In the genomic region with DNA sequence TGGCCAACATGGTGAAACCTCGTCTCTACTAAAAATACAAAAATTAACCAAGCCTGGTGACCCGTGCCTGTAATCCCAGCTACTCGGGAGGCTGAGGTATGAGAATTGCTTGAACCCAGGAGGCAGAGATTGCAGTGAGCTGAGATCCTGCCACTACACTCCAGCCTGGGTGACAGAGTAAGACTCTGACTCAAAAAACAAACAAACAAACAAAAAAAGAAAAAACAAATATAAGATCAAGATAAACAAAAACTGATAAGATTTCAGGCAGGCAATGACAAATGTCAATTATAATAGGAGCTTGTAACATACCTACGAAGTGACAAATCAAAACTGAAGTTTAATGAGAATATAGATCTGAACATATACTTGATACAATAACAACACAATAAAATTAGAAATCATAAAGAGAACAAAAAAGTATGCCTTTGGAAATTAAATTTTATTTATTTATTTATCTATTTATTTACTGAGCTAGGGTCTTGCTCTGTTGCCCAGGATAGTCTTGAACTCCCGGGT, we compare ENCODE assay signal across 33 cellular contexts.
"Had no signal": no experiment of that assay in that cellular context is flagged by ENCODE, and none has a peak within 500 bp of the region (broad histone marks: within the 10 kb centered on the region; RNA-seq: fewer than 3 reads in every experiment).

No MANE protein-coding gene starts in this region.

- H3K27ac Mint-ChIP-seq: activated CD8-positive, alpha-beta T cell treated with anti-CD3 and anti-CD28 coated beads, Interleukin-2, amount 10 ng/mL, durations not matched to agents 7 days and 5 days; activated naive CD8-positive, alpha-beta T cell treated with anti-CD3 and anti-CD28 coated beads for 36 hours; activated T-helper 17 cell treated with anti-CD3 and anti-CD28 coated beads, Interleukin-2, amount 50 U/mL, for 72 hours had no signal

- H3K4me3 ChIP-seq: cardiac muscle cell had no signal

- ATAC-seq: activated CD8-positive, alpha-beta T cell treated with anti-CD3 and anti-CD28 coated beads, Interleukin-2, amount 10 ng/mL, durations not matched to agents 7 days and 5 days; activated T-helper 17 cell treated with anti-CD3 and anti-CD28 coated beads, Interleukin-2, amount 50 U/mL, for 72 hours; PC-3 had no signal

- H3K27me3 ChIP-seq: cardiac muscle cell had no signal

- H3K4me3 Mint-ChIP-seq: activated CD8-positive, alpha-beta T cell treated with anti-CD3 and anti-CD28 coated beads, Interleukin-2, amount 10 ng/mL, durations not matched to agents 7 days and 5 days; activated naive CD8-positive, alpha-beta T cell treated with anti-CD3 and anti-CD28 coated beads for 36 hours; activated T-helper 17 cell treated with anti-CD3 and anti-CD28 coated beads, Interleukin-2, amount 50 U/mL, for 72 hours had no signal

- H3K36me3 ChIP-seq: cardiac muscle cell had no signal

- H3K27ac ChIP-seq: cardiac muscle cell, WERI-Rb-1 had no signal

- H3K27me3 Mint-ChIP-seq: activated naive CD8-positive, alpha-beta T cell treated with anti-CD3 and anti-CD28 coated beads for 36 hours; activated T-helper 17 cell treated with anti-CD3 and anti-CD28 coated beads, Interleukin-2, amount 50 U/mL, for 72 hours had no signal

- DNase-seq: activated CD4-positive, alpha-beta T cell treated with anti-CD3 and anti-CD28 coated beads for 1 hour; activated CD4-positive, alpha-beta T cell treated with anti-CD3 and anti-CD28 coated beads for 48 hours; activated CD4-positive, alpha-beta T cell treated with anti-CD3 and anti-CD28 coated beads, Interleukin-2, amount 50 U/mL, for 4 hours; activated CD4-positive, CD25-positive, alpha-beta regulatory T cell; activated CD8-positive, alpha-beta T cell treated with anti-CD3 and anti-CD28 coated beads, Interleukin-2, amount 10 ng/mL, durations not matched to agents 7 days and 5 days; activated effector memory CD4-positive, alpha-beta T cell treated with anti-CD3 and anti-CD28 coated beads, Interleukin-2, amount 50 U/mL, for 16 hours; activated naive CD4-positive, alpha-beta T cell; activated naive CD4-positive, alpha-beta T cell treated with anti-CD3 and anti-CD28 coated beads, Interleukin-2, amount 50 U/mL, for 16 hours; activated naive CD8-positive, alpha-beta T cell treated with anti-CD3 and anti-CD28 coated beads for 36 hours; activated T-cell treated with anti-CD3 and anti-CD28 coated beads, Interleukin-2, amount 50 U/mL, for 48 hours; amniotic stem cell; aorta; MM.1S; MV-4-11; NCI-H1092; NCI-H1436 treated with DMSO at 0.1 percent for 48 hours; NCI-H1694 treated with DMSO at 0.1 percent for 48 hours; NCI-H2029; NCI-H2107; NCI-H2171; NCI-H510A; NCI-H526; NCI-H748 treated with DMSO at 0.1 percent for 48 hours; NK-92 treated with Interleukin-12 subunit alpha and Interleukin-12 subunit beta, amount 100 ng/mL, for 24 hours; PC-3; Right ventricle myocardium superior; SW 1271; T-helper 1 cell; T-helper 2 cell; T-helper 9 cell; WERI-Rb-1 had no signal

- H3K4me1 Mint-ChIP-seq: activated naive CD8-positive, alpha-beta T cell treated with anti-CD3 and anti-CD28 coated beads for 36 hours; activated T-helper 17 cell treated with anti-CD3 and anti-CD28 coated beads, Interleukin-2, amount 50 U/mL, for 72 hours had no signal
